Comparison of ENCODE assay signal across 1 cellular context in the genomic region with DNA sequence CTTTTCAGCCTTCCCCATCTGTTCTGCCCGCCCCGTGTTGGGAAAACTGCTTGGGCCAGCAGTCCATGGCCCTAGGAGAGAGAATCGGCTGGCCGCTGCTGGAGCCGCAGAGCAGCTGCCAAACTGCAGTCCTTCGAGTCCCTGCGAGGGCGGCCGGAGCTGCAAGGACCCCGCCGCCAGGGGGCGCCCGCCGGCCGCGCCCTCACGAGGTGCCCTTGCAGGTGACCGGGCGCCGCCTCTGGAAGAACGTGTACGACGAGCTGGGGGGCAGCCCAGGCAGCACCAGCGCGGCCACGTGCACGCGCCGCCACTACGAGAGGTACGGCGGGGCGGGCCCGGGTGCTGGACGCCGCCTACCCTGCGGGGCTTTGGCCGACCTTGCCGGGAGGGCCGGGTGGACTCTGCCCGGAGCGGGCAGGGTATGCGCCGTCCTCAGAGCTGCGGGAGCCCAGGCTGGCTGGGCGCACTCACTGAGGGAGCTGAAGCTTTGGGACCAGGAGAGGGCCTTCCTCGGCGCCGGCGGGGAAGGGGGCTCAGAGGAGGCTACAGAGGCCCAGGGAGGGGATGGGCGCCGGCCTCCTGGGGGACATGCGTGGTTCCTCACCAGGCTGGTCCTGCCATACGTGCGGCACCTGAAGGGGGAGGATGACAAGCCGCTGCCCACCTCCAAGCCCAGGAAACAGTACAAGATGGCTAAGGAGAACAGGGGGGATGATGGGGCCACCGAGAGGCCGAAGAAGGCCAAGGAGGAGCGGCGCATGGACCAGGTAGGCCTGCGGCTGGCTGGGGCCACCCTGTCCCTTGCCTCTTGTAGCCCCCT.
TF ChIP-seq lines count a peak whose summit lies in the region.

No MANE protein-coding gene starts in this region.

TF ChIP-seq in HepG2, 621 proteins besides CTCF, POLR2A, EP300 and RAD21 (continued from another document and continues in another):
- TF ChIP-seq KLF9 (CRISPR knock-in tag; IDR thresholded peaks at IDR 0.05; ENCODE audit: low read depth) = 0 out of 2 replicates have a peak, but pooled peaks have one; percentile 74
- TF ChIP-seq GFI1 (CRISPR knock-in tag; IDR thresholded peaks at IDR 0.05; ENCODE audit: borderline replicate concordance) = peak; percentile 91
- peak; percentile 98 for TF ChIP-seq ZNF274 (CRISPR knock-in tag; IDR thresholded peaks at IDR 0.05)
- TF ChIP-seq FIP1L1 (IDR thresholded peaks at IDR 0.05; ENCODE audit: borderline replicate concordance, insufficient read depth, low read depth, low read length) = no peak
- peak; percentile 98 for TF ChIP-seq SAP130 (CRISPR knock-in tag; IDR thresholded peaks at IDR 0.05; ENCODE audit: low read depth)
- peak; percentile 96 for TF ChIP-seq HOXA3 (CRISPR knock-in tag; IDR thresholded peaks at IDR 0.05)
- no peak for TF ChIP-seq ZNF891 (CRISPR knock-in tag; IDR thresholded peaks at IDR 0.05)
- TF ChIP-seq, protein P1, sequence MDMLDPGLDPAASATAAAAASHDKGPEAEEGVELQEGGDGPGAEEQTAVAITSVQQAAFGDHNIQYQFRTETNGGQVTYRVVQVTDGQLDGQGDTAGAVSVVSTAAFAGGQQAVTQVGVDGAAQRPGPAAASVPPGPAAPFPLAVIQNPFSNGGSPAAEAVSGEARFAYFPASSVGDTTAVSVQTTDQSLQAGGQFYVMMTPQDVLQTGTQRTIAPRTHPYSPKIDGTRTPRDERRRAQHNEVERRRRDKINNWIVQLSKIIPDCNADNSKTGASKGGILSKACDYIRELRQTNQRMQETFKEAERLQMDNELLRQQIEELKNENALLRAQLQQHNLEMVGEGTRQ (IDR thresholded peaks at IDR 0.05; ENCODE audit: low read depth, low read length) = no peak
- TF ChIP-seq, protein P1 (CRISPR knock-in tag; IDR thresholded peaks at IDR 0.05; ENCODE audit: borderline replicate concordance) = no peak
- no peak for TF ChIP-seq NR3C1 (CRISPR knock-in tag; IDR thresholded peaks at IDR 0.05)
- no peak for TF ChIP-seq GABPA (IDR thresholded peaks at IDR 0.05; ENCODE audit: low read depth, low read length)
- TF ChIP-seq GABPA (CRISPR knock-in tag; IDR thresholded peaks at IDR 0.05; ENCODE audit: low read depth) = no peak
- TF ChIP-seq TARDBP (CRISPR knock-in tag; IDR thresholded peaks at IDR 0.05) = peak; percentile 85
- peak; percentile 50; the same call in 1 of the 2 replicates for TF ChIP-seq ISL2 (CRISPR knock-in tag; IDR thresholded peaks at IDR 0.05)
- peak; percentile 13; the same call in 1 of the 2 replicates for TF ChIP-seq KDM6A (CRISPR knock-in tag; IDR thresholded peaks at IDR 0.05; ENCODE audit: low read depth)
- 0 out of 2 replicates have a peak, but pooled peaks have one; percentile 31 for TF ChIP-seq ONECUT2 (CRISPR knock-in tag; IDR thresholded peaks at IDR 0.05)
- 0 out of 2 replicates have a peak, but pooled peaks have one; percentile 22 for TF ChIP-seq ZNF224 (CRISPR knock-in tag; IDR thresholded peaks at IDR 0.05)
- TF ChIP-seq, protein P2, sequence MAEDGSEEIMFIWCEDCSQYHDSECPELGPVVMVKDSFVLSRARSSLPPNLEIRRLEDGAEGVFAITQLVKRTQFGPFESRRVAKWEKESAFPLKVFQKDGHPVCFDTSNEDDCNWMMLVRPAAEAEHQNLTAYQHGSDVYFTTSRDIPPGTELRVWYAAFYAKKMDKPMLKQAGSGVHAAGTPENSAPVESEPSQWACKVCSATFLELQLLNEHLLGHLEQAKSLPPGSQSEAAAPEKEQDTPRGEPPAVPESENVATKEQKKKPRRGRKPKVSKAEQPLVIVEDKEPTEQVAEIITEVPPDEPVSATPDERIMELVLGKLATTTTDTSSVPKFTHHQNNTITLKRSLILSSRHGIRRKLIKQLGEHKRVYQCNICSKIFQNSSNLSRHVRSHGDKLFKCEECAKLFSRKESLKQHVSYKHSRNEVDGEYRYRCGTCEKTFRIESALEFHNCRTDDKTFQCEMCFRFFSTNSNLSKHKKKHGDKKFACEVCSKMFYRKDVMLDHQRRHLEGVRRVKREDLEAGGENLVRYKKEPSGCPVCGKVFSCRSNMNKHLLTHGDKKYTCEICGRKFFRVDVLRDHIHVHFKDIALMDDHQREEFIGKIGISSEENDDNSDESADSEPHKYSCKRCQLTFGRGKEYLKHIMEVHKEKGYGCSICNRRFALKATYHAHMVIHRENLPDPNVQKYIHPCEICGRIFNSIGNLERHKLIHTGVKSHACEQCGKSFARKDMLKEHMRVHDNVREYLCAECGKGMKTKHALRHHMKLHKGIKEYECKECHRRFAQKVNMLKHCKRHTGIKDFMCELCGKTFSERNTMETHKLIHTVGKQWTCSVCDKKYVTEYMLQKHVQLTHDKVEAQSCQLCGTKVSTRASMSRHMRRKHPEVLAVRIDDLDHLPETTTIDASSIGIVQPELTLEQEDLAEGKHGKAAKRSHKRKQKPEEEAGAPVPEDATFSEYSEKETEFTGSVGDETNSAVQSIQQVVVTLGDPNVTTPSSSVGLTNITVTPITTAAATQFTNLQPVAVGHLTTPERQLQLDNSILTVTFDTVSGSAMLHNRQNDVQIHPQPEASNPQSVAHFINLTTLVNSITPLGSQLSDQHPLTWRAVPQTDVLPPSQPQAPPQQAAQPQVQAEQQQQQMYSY (CRISPR knock-in tag; IDR thresholded peaks at IDR 0.05) = peak; percentile 72; the same call in 1 of the 2 replicates
- TF ChIP-seq CHD2 (IDR thresholded peaks at IDR 0.05; ENCODE audit: low read depth, low read length) = no peak
- TF ChIP-seq, protein P3, sequence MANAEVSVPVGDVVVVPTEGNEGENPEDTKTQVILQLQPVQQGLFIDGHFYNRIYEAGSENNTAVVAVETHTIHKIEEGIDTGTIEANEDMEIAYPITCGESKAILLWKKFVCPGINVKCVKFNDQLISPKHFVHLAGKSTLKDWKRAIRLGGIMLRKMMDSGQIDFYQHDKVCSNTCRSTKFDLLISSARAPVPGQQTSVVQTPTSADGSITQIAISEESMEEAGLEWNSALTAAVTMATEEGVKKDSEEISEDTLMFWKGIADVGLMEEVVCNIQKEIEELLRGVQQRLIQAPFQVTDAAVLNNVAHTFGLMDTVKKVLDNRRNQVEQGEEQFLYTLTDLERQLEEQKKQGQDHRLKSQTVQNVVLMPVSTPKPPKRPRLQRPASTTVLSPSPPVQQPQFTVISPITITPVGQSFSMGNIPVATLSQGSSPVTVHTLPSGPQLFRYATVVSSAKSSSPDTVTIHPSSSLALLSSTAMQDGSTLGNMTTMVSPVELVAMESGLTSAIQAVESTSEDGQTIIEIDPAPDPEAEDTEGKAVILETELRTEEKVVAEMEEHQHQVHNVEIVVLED (CRISPR knock-in tag; IDR thresholded peaks at IDR 0.05; ENCODE audit: borderline replicate concordance) = peak; percentile 93
- TF ChIP-seq ATRX (CRISPR knock-in tag; IDR thresholded peaks at IDR 0.05; ENCODE audit: borderline replicate concordance) = no peak; the same call in 1 of the 2 replicates
- TF ChIP-seq GTF2F1 (IDR thresholded peaks at IDR 0.05; ENCODE audit: low read length) = no peak
- TF ChIP-seq, protein P4, sequence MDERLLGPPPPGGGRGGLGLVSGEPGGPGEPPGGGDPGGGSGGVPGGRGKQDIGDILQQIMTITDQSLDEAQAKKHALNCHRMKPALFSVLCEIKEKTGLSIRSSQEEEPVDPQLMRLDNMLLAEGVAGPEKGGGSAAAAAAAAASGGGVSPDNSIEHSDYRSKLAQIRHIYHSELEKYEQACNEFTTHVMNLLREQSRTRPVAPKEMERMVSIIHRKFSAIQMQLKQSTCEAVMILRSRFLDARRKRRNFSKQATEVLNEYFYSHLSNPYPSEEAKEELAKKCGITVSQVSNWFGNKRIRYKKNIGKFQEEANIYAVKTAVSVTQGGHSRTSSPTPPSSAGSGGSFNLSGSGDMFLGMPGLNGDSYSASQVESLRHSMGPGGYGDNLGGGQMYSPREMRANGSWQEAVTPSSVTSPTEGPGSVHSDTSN (CRISPR knock-in tag; IDR thresholded peaks at IDR 0.05) = no peak
- TF ChIP-seq POLR2AphosphoS5 (IDR thresholded peaks at IDR 0.05; ENCODE audit: low read depth, low read length) = peak; percentile 75
- peak; percentile 65; the same call in 1 of the 2 replicates for TF ChIP-seq CBX5 (CRISPR knock-in tag; IDR thresholded peaks at IDR 0.05; ENCODE audit: borderline replicate concordance)
- TF ChIP-seq, protein P5, sequence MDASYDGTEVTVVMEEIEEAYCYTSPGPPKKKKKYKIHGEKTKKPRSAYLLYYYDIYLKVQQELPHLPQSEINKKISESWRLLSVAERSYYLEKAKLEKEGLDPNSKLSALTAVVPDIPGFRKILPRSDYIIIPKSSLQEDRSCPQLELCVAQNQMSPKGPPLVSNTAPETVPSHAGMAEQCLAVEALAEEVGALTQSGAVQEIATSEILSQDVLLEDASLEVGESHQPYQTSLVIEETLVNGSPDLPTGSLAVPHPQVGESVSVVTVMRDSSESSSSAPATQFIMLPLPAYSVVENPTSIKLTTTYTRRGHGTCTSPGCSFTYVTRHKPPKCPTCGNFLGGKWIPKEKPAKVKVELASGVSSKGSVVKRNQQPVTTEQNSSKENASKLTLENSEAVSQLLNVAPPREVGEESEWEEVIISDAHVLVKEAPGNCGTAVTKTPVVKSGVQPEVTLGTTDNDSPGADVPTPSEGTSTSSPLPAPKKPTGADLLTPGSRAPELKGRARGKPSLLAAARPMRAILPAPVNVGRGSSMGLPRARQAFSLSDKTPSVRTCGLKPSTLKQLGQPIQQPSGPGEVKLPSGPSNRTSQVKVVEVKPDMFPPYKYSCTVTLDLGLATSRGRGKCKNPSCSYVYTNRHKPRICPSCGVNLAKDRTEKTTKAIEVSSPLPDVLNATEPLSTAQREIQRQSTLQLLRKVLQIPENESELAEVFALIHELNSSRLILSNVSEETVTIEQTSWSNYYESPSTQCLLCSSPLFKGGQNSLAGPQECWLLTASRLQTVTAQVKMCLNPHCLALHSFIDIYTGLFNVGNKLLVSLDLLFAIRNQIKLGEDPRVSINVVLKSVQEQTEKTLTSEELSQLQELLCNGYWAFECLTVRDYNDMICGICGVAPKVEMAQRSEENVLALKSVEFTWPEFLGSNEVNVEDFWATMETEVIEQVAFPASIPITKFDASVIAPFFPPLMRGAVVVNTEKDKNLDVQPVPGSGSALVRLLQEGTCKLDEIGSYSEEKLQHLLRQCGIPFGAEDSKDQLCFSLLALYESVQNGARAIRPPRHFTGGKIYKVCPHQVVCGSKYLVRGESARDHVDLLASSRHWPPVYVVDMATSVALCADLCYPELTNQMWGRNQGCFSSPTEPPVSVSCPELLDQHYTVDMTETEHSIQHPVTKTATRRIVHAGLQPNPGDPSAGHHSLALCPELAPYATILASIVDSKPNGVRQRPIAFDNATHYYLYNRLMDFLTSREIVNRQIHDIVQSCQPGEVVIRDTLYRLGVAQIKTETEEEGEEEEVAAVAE (CRISPR knock-in tag; IDR thresholded peaks at IDR 0.05; ENCODE audit: borderline replicate concordance) = no peak
- TF ChIP-seq, protein P6, sequence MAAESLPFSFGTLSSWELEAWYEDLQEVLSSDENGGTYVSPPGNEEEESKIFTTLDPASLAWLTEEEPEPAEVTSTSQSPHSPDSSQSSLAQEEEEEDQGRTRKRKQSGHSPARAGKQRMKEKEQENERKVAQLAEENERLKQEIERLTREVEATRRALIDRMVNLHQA (CRISPR knock-in tag; IDR thresholded peaks at IDR 0.05) = no peak
- TF ChIP-seq ZNF383 (CRISPR knock-in tag; IDR thresholded peaks at IDR 0.05; ENCODE audit: borderline replicate concordance) = no peak; the same call in 1 of the 2 replicates
- TF ChIP-seq ZNF20 (CRISPR knock-in tag; IDR thresholded peaks at IDR 0.05) = no peak
- TF ChIP-seq PITX1 (CRISPR knock-in tag; IDR thresholded peaks at IDR 0.05) = peak; percentile 65; the same call in 1 of the 2 replicates
- TF ChIP-seq NFKBIZ (CRISPR knock-in tag; IDR thresholded peaks at IDR 0.05) = peak; percentile 73; the same call in 1 of the 2 replicates
- no peak for TF ChIP-seq TBP (CRISPR knock-in tag; IDR thresholded peaks at IDR 0.05)
- peak; percentile 74 for TF ChIP-seq HNRNPL (IDR thresholded peaks at IDR 0.05; ENCODE audit: low read depth, low read length)
- TF ChIP-seq ZNF136 (CRISPR knock-in tag; IDR thresholded peaks at IDR 0.05; ENCODE audit: low read depth) = peak; percentile 87; the same call in 1 of the 2 replicates
- TF ChIP-seq, protein P7, sequence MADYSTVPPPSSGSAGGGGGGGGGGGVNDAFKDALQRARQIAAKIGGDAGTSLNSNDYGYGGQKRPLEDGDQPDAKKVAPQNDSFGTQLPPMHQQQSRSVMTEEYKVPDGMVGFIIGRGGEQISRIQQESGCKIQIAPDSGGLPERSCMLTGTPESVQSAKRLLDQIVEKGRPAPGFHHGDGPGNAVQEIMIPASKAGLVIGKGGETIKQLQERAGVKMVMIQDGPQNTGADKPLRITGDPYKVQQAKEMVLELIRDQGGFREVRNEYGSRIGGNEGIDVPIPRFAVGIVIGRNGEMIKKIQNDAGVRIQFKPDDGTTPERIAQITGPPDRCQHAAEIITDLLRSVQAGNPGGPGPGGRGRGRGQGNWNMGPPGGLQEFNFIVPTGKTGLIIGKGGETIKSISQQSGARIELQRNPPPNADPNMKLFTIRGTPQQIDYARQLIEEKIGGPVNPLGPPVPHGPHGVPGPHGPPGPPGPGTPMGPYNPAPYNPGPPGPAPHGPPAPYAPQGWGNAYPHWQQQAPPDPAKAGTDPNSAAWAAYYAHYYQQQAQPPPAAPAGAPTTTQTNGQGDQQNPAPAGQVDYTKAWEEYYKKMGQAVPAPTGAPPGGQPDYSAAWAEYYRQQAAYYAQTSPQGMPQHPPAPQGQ (CRISPR knock-in tag; IDR thresholded peaks at IDR 0.05; ENCODE audit: borderline replicate concordance) = 0 out of 2 replicates have a peak, but pooled peaks have one; percentile 43
- TF ChIP-seq IRF2 (CRISPR knock-in tag; IDR thresholded peaks at IDR 0.05) = peak; percentile 80; the same call in 1 of the 2 replicates
- TF ChIP-seq, protein P8, sequence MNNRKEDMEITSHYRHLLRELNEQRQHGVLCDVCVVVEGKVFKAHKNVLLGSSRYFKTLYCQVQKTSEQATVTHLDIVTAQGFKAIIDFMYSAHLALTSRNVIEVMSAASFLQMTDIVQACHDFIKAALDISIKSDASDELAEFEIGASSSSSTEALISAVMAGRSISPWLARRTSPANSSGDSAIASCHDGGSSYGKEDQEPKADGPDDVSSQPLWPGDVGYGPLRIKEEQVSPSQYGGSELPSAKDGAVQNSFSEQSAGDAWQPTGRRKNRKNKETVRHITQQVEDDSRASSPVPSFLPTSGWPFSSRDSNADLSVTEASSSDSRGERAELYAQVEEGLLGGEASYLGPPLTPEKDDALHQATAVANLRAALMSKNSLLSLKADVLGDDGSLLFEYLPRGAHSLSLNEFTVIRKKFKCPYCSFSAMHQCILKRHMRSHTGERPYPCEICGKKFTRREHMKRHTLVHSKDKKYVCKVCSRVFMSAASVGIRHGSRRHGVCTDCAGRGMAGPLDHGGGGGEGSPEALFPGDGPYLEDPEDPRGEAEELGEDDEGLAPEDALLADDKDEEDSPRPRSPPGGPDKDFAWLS (CRISPR knock-in tag; IDR thresholded peaks at IDR 0.05; ENCODE audit: borderline replicate concordance) = no peak
- TF ChIP-seq KAT7 (CRISPR knock-in tag; IDR thresholded peaks at IDR 0.05; ENCODE audit: borderline replicate concordance) = peak; percentile 82; the same call in 1 of the 2 replicates
- peak; percentile 58; the same call in 1 of the 2 replicates for TF ChIP-seq ZNF644 (CRISPR knock-in tag; IDR thresholded peaks at IDR 0.05; ENCODE audit: low read depth)
- TF ChIP-seq ZFP41 (CRISPR knock-in tag; IDR thresholded peaks at IDR 0.05; ENCODE audit: borderline replicate concordance) = peak; percentile 92; the same call in 1 of the 2 replicates
- peak; percentile 96; the same call in 1 of the 2 replicates for TF ChIP-seq ARHGAP35 (CRISPR knock-in tag; IDR thresholded peaks at IDR 0.05; ENCODE audit: borderline replicate concordance)
